In genomic region chr6:31969712-31970603, GRCh38 we compare ENCODE assay signal across 8 cellular contexts. TPM values are rescaled to one million over a fixed set of nuclear protein-coding genes. Genes with fewer than 3 reads are reported as not detected.
DNase-seq lines count a peak whose midpoint lies in the region; ATAC-seq, FAIRE-seq and TF ChIP-seq lines count a peak whose summit lies in the region.

No MANE protein-coding gene starts in this region.

- no peak for TF ChIP-seq EP300 in A549 (IDR thresholded peaks at IDR 0.05)

- H3K4me1 ChIP-seq in A549 (peaks cover 17% of the 10 kb centered on the region; the same call in 1 of the 3 replicates), adrenal gland (replicated peaks in 1 of 2) (peaks cover 20 to 40% of the 10 kb centered on the region in 2 donors)

- TF ChIP-seq POLR2A in A549 (IDR thresholded peaks at IDR 0.05; ENCODE audit: low read length) (no peak), GM19099 (IDR thresholded peaks at IDR 0.05; ENCODE audit: extremely low read depth, insufficient read length, low read depth) (peak; percentile 15), adrenal gland (IDR thresholded peaks at IDR 0.05) (no peak)

- H3K9me3 ChIP-seq in A549 = no peaks in the 10 kb centered on the region
- H3K9me3 ChIP-seq in adrenal gland (replicated peaks in 1 of 3) = no peaks in the 10 kb centered on the region

- peaks cover 17% of the 10 kb centered on the region for H3K36me3 Mint-ChIP-seq in mesothelial cell of epicardium

- H3K9me3 Mint-ChIP-seq in mesothelial cell of epicardium = no peaks in the 10 kb centered on the region

- ATAC-seq in A549 (no peak), GM19452 (IDR thresholded peaks at IDR 0.05; ENCODE audit: unreplicated experiment) (no peak)

- no peaks in the 10 kb centered on the region for H3K27me3 ChIP-seq in adrenal gland

- TF ChIP-seq RAD21 in A549 (conservative IDR thresholded peaks at IDR 0.05 in 1 of 2, IDR thresholded peaks at IDR 0.05 in 1 of 2) = no peak

- H3K4me3 ChIP-seq in A549 (no peak overlapping the region), adrenal gland (no peak overlapping the region)

- intact Hi-C loops in adrenal gland (cut with DNase I) = no loop called here

- H3K27ac ChIP-seq in A549 = peak overlapping the region in 1 of 2 experiments; percentile 93; a peak in 1 of 6 replicates
- peak overlapping the region; percentile 95 to 99 (median 99) for H3K27ac ChIP-seq in adrenal gland

- no peak for DNase-seq in A549 (ENCODE audit: low read depth in 1 of 2, low spot score in 1 of 2)
- no peak for DNase-seq in adrenal gland
- DNase-seq in mesothelial cell of epicardium (ENCODE audit: low spot score in 2 of 2, unreplicated experiment in 2 of 2) = no peak
- no peak for DNase-seq in islet precursor cell
- DNase-seq in NCI-H128 (lab: John Stamatoyannopoulos, UW; ENCODE audit: unreplicated experiment) = no peak
- DNase-seq in HT-29 (ENCODE audit: low spot score) = no peak

- peak overlapping the region; percentile 55 for H3K4me3 Mint-ChIP-seq in mesothelial cell of epicardium

- H3K27me3 Mint-ChIP-seq in mesothelial cell of epicardium (ENCODE audit: low read depth) = no peaks in the 10 kb centered on the region

- H3K36me3 ChIP-seq in adrenal gland (replicated peaks in 1 of 2) = peaks cover 0 to 54% of the 10 kb centered on the region in 2 donors

- peaks cover 15% of the 10 kb centered on the region for H3K4me1 Mint-ChIP-seq in mesothelial cell of epicardium

- no peak for FAIRE-seq in A549 (lab: Jason Lieb, UNC)

- POLR2A ChIA-PET in A549 (lab: Yijun Ruan, JAX) = interaction anchor here (0.7 kb wide), 1 partner anchor 11 kb away, joined by 3 read pairs; no protein-coding TSS in a partner anchor

- 86% methylated on average over 13 of the region's 17 CpGs for WGBS in A549 (ENCODE audit: missing lambda C conversion rate)
- WGBS in adrenal gland, 4 donors = 64 to 75% (median 71%) methylated on average over 17 of the region's 17 CpGs

- no peak for TF ChIP-seq CTCF in A549 (IDR thresholded peaks at IDR 0.05)
- TF ChIP-seq CTCF in adrenal gland (IDR thresholded peaks at IDR 0.05) = no peak
- no peak for TF ChIP-seq CTCF in mesothelial cell of epicardium (IDR thresholded peaks at IDR 0.05; ENCODE audit: unreplicated experiment)

- CTCF ChIA-PET in A549 (lab: Yijun Ruan, JAX) = interaction anchor here (0.6 to 2.1 kb wide), 2 partner anchors 18 to 349 kb away, joined by 3 to 9 read pairs; partner anchors contain the start of gene PRRC2A

- H3K4me2 ChIP-seq in A549 = peak overlapping the region; percentile 96; the same call in 1 of the 3 replicates

- peak overlapping the region; percentile 100 for H3K27ac Mint-ChIP-seq in mesothelial cell of epicardium

TF ChIP-seq in A549, 52 proteins besides CTCF, POLR2A, EP300 and RAD21:
- TF ChIP-seq EHMT2 (IDR thresholded peaks at IDR 0.05; ENCODE audit: low read depth) = no peak
- no peak for TF ChIP-seq NFE2L2 (conservative IDR thresholded peaks at IDR 0.05; ENCODE audit: low read length)
- TF ChIP-seq POLR2AphosphoS2 (conservative IDR thresholded peaks at IDR 0.05; ENCODE audit: low read length) = no peak
- TF ChIP-seq HOXA7 (CRISPR knock-in tag; IDR thresholded peaks at IDR 0.05) = no peak
- no peak for TF ChIP-seq FOSB (CRISPR knock-in tag; IDR thresholded peaks at IDR 0.05)
- no peak for TF ChIP-seq ELK1 (IDR thresholded peaks at IDR 0.05; ENCODE audit: low read depth, low read length)
- no peak for TF ChIP-seq KDM1A (IDR thresholded peaks at IDR 0.05; ENCODE audit: low read depth)
- no peak for TF ChIP-seq MAFK (IDR thresholded peaks at IDR 0.05; ENCODE audit: partially characterized antibody)
- no peak for TF ChIP-seq ATOH8 (CRISPR knock-in tag; IDR thresholded peaks at IDR 0.05; ENCODE audit: low read depth)
- TF ChIP-seq ESRRA (IDR thresholded peaks at IDR 0.05; ENCODE audit: borderline replicate concordance, low read length) = no peak
- no peak for TF ChIP-seq JUNB (IDR thresholded peaks at IDR 0.05)
- TF ChIP-seq TFCP2L1 (CRISPR knock-in tag; IDR thresholded peaks at IDR 0.05) = no peak
- no peak for TF ChIP-seq CHD2 (IDR thresholded peaks at IDR 0.05; ENCODE audit: low read length, partially characterized antibody)
TF ChIP-seq in A549: peak in this region for 0.

RNA-seq across cellular contexts. Expression of gene DXO, which starts 2.0 kb away (rescaled TPM):
- polyA plus RNA-seq in A549 (2011; rRNA removed) = 12.7 and 16.0 TPM in 2 replicates
- 17.6 and 19.7 TPM in 2 replicates for polyA plus RNA-seq in A549 (2012; cell fraction: cytosol; rRNA removed)
- polyA plus RNA-seq in A549 (2012; cell fraction: nucleus; rRNA removed) = 53.1 and 54.8 TPM in 2 replicates
- polyA plus RNA-seq in A549 (2017; fragmentation: RNase III; extraction: RNeasy Plus Mini Kit Qiagen cat#74134 plus additional on column Dnase treatment) = 11.6 to 15.6 TPM (median 14.6 TPM) in 3 replicates
- 23.9 and 27.7 TPM in 2 replicates for polyA minus RNA-seq in A549 (2011; rRNA and poly(A)+ RNA removed)
- 10 to 100 TPM; 19.9 to 57.1 (median 45.0) TPM for total RNA-seq in adrenal gland
- 100 to 1,000 TPM in 1 of 3 donors, 10 to 100 TPM in 2; 38.7 to 102 (median 83.7) TPM for polyA plus RNA-seq in adrenal gland
- 25.2 to 28.1 TPM (median 26.1 TPM) in 3 replicates for total RNA-seq in mesothelial cell of epicardium
- total RNA-seq in HT-29 (2014; rRNA removed; shearing (Covaris generic)) = 54.8 and 61.6 TPM in 2 replicates

RNA-seq across cellular contexts. Expression of gene SKIC2, which starts 11.0 kb away (rescaled TPM):
- polyA plus RNA-seq in A549 (2011; rRNA removed) (20.8 and 23.4 TPM in 2 replicates), A549 (2017; fragmentation: RNase III; extraction: RNeasy Plus Mini Kit Qiagen cat#74134 plus additional on column Dnase treatment) (33.2 to 40.5 TPM (median 37.5 TPM) in 3 replicates), adrenal gland (100 to 1,000 TPM in 2 of 3 donors, 10 to 100 TPM in 1; 38.8 to 330 (median 243) TPM)
- 30.5 and 34.2 TPM in 2 replicates for polyA plus RNA-seq in A549 (2012; cell fraction: cytosol; rRNA removed)
- 161 and 164 TPM in 2 replicates for polyA plus RNA-seq in A549 (2012; cell fraction: nucleus; rRNA removed)
- 76.6 and 84.8 TPM in 2 replicates for polyA minus RNA-seq in A549 (2011; rRNA and poly(A)+ RNA removed)
- total RNA-seq in adrenal gland (100 to 1,000 TPM in 4 of 8 donors, 10 to 100 TPM in 4; 43.2 to 231 (median 90.7) TPM), mesothelial cell of epicardium (78.6 to 84.3 TPM (median 82.0 TPM) in 3 replicates)
- 62.5 and 66.2 TPM in 2 replicates for total RNA-seq in HT-29 (2014; rRNA removed; shearing (Covaris generic))

RNA-seq across cellular contexts. Expression of gene NELFE, which starts 11.2 kb away (rescaled TPM):
- polyA plus RNA-seq in A549 (2011; rRNA removed) (54.1 and 64.2 TPM in 2 replicates), A549 (2017; fragmentation: RNase III; extraction: RNeasy Plus Mini Kit Qiagen cat#74134 plus additional on column Dnase treatment) (70.6 to 73.6 TPM (median 72.4 TPM) in 3 replicates), adrenal gland (100 to 1,000 TPM in 2 of 3 donors, 10 to 100 TPM in 1; 89.9 to 117 (median 106) TPM)
- polyA plus RNA-seq in A549 (2012; cell fraction: cytosol; rRNA removed) = 62.4 and 70.9 TPM in 2 replicates
- 34.0 and 43.5 TPM in 2 replicates for polyA plus RNA-seq in A549 (2012; cell fraction: nucleus; rRNA removed)
- 37.4 and 43.2 TPM in 2 replicates for polyA minus RNA-seq in A549 (2011; rRNA and poly(A)+ RNA removed)
- total RNA-seq in adrenal gland (100 to 1,000 TPM in 3 of 8 donors, 10 to 100 TPM in 5; 64.4 to 107 (median 85.1) TPM), mesothelial cell of epicardium (55.5 to 60.0 TPM (median 59.8 TPM) in 3 replicates)
- total RNA-seq in HT-29 (2014; rRNA removed; shearing (Covaris generic)) = 85.4 and 103 TPM in 2 replicates

RNA-seq across cellular contexts. Expression of gene C4A, which starts 11.9 kb away (rescaled TPM):
- polyA plus RNA-seq in A549 (2011; rRNA removed) = 1.6 and 1.8 TPM in 2 replicates
- polyA plus RNA-seq in A549 (2012; cell fraction: cytosol; rRNA removed) = 1.0 and 1.6 TPM in 2 replicates
- 9.5 and 11.3 TPM in 2 replicates for polyA plus RNA-seq in A549 (2012; cell fraction: nucleus; rRNA removed)
- polyA plus RNA-seq in A549 (2017; fragmentation: RNase III; extraction: RNeasy Plus Mini Kit Qiagen cat#74134 plus additional on column Dnase treatment) = 1.3 to 1.4 TPM (median 1.4 TPM) in 3 replicates
- 2.3 and 3.5 TPM in 2 replicates for polyA minus RNA-seq in A549 (2011; rRNA and poly(A)+ RNA removed)
- total RNA-seq in adrenal gland = 1,000 to 10,000 TPM in 5 of 8 donors, 100 to 1,000 TPM in 3; 547 to 2,285 (median 1,263) TPM
- polyA plus RNA-seq in adrenal gland = 1,000 to 10,000 TPM in 1 of 3 donors, 100 to 1,000 TPM in 2; 212 to 1,408 (median 665) TPM
- 12.0 to 15.3 TPM (median 12.3 TPM) in 3 replicates for total RNA-seq in mesothelial cell of epicardium
- 0.57 and 1.9 TPM in 2 replicates for total RNA-seq in HT-29 (2014; rRNA removed; shearing (Covaris generic))

RNA-seq across cellular contexts. Expression of gene CFB, which starts 24.1 kb away (rescaled TPM):
- polyA plus RNA-seq in A549 (2011; rRNA removed) = 5.6 and 8.6 TPM in 2 replicates
- polyA plus RNA-seq in A549 (2012; cell fraction: cytosol; rRNA removed) = 0.33 and 0.54 TPM in 2 replicates
- polyA plus RNA-seq in A549 (2012; cell fraction: nucleus; rRNA removed) = 2.3 and 3.0 TPM in 2 replicates
- 2.7 to 4.9 TPM (median 4.4 TPM) in 3 replicates for polyA plus RNA-seq in A549 (2017; fragmentation: RNase III; extraction: RNeasy Plus Mini Kit Qiagen cat#74134 plus additional on column Dnase treatment)
- 8.3 and 8.6 TPM in 2 replicates for polyA minus RNA-seq in A549 (2011; rRNA and poly(A)+ RNA removed)
- 100 to 1,000 TPM in 2 of 8 donors, 10 to 100 TPM in 6; 13.1 to 166 (median 28.2) TPM for total RNA-seq in adrenal gland
- polyA plus RNA-seq in adrenal gland = 10 to 100 TPM; 10.2 to 76.4 (median 60.6) TPM
- 1.4 to 2.4 TPM (median 1.8 TPM) in 3 replicates for total RNA-seq in mesothelial cell of epicardium
- total RNA-seq in HT-29 (2014; rRNA removed; shearing (Covaris generic)) = 2.0 and 2.6 TPM in 2 replicates
